In genomic region chr20:16729565-16730460, GRCh38 we compare ENCODE assay signal across 1 cellular context.
TF ChIP-seq lines count a peak whose summit lies in the region.

Gene SNRPB2 (plus strand): TSS chr20:16730026. CDS start chr20:16731703, 1,677 bp downstream.

TF ChIP-seq in HCT116, 20 proteins besides CTCF, POLR2A, EP300 and RAD21 (continued from another document):
- TF ChIP-seq CBX3 (IDR thresholded peaks at IDR 0.05; ENCODE audit: low read depth) (0 out of 2 replicates have a peak, but pooled peaks have one; percentile 85), EZH2 (IDR thresholded peaks at IDR 0.05) (no peak), SIN3A (IDR thresholded peaks at IDR 0.05; ENCODE audit: low read depth) (0 out of 2 replicates have a peak, but pooled peaks have one; percentile 50), TCF7L2 (IDR thresholded peaks at IDR 0.05; ENCODE audit: borderline replicate concordance, extremely low read depth, insufficient read depth, insufficient read length) (peak; percentile 22), YY1 (IDR thresholded peaks at IDR 0.05; ENCODE audit: extremely low read depth, insufficient replicate concordance, low read depth, low read length) (peak; percentile 83)
